Comparison of ENCODE assay signal across 16 cellular contexts in the genomic region with DNA sequence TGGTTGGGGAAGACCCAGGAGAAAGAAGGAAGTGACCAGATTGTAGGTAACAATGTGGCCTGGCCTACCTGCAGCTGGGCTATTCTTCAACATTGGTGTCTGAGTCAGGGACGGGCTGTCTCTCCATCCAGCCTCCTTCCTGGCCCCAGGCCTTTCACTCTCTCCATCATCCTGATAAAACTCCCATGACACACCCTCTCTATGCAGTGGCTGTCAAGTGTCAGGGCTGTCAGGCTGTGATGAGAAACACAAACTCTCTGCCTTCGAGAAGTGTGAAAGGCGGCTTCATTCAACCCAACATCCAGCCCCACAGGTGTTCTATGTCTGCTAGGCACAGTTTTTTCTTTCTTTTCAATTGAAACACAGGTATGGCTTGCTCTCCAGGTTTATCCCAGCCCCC.
A peak's percentile ranks its signal among the peaks of the same experiment; 100 is the strongest.
DNase-seq lines count a peak whose midpoint lies in the region; ATAC-seq and TF ChIP-seq lines count a peak whose summit lies in the region.
"Had no signal": no experiment of that assay in that cellular context is flagged by ENCODE, and none has a peak within 500 bp of the region (broad histone marks: within the 10 kb centered on the region; RNA-seq: fewer than 3 reads in every experiment).

No MANE protein-coding gene starts in this region.

- no peak overlapping the region for H3K14ac ChIP-seq in H9 (ENCODE audit: insufficient read depth, low read length)

- no peak overlapping the region for H3K4ac ChIP-seq in H9 (ENCODE audit: low read depth, low read length)

- intact Hi-C loops in psoas muscle (cut with DNase I): no loop called here

- no peaks in the 10 kb centered on the region for H3K27me3 ChIP-seq in H9 (ENCODE audit: insufficient read depth, low read length)
- no peaks in the 10 kb centered on the region for H3K27me3 ChIP-seq in lung (ENCODE audit: control insufficient read depth, insufficient read depth)
- peaks cover 0 to 16% (median 0%) of the 10 kb centered on the region in 3 donors for H3K27me3 ChIP-seq in psoas muscle (ENCODE audit: insufficient read depth in 3 of 3, low read length in 2 of 3)
- H3K27me3 ChIP-seq in WERI-Rb-1 (ENCODE audit: insufficient read depth, low read depth, severe bottlenecking): peaks cover 95% of the 10 kb centered on the region
- H3K27me3 ChIP-seq: Peyer's patch had no signal

- no peak overlapping the region; a peak in 1 of 7 replicates for H3K27ac Mint-ChIP-seq in H9

- TF ChIP-seq CTCF in GM10248 (IDR thresholded peaks at IDR 0.05; ENCODE audit: control extremely low read depth, extremely low read depth, low read depth, missing control alignments): no peak
- TF ChIP-seq CTCF in H9 (conservative IDR thresholded peaks at IDR 0.05): no peak
- TF ChIP-seq CTCF in lung (IDR thresholded peaks at IDR 0.05; ENCODE audit: control extremely low read depth, extremely low read depth): no peak
- no peak for TF ChIP-seq CTCF in psoas muscle (IDR thresholded peaks at IDR 0.05)
- no peak for TF ChIP-seq CTCF in WERI-Rb-1 (IDR thresholded peaks at IDR 0.05; ENCODE audit: low read depth, low read length)

- no peak overlapping the region for H3K4me2 ChIP-seq in H9 (ENCODE audit: insufficient read depth, insufficient read length, low read length)

- H3K18ac ChIP-seq in H9 (ENCODE audit: insufficient read length, low read depth, low read length): no peak overlapping the region

- H3K4me1 ChIP-seq in H9 (ENCODE audit: insufficient read depth, low read length): peaks cover 4% of the 10 kb centered on the region; the same call in 1 of the 2 replicates
- no peaks in the 10 kb centered on the region for H3K4me1 ChIP-seq in lung (ENCODE audit: control insufficient read depth in 2 of 2, insufficient read depth in 2 of 2, low read length in 2 of 2)
- no peaks in the 10 kb centered on the region for H3K4me1 ChIP-seq in psoas muscle
- H3K4me1 ChIP-seq: Peyer's patch had no signal

- no peak overlapping the region for H3K23ac ChIP-seq in H9 (ENCODE audit: insufficient read length, low read depth, low read length)

- H2BK5ac ChIP-seq in H9 (ENCODE audit: insufficient read length, low read length): no peak overlapping the region

- H3K27ac ChIP-seq in H9 (ENCODE audit: insufficient read length, low read depth, low read length) (no peak overlapping the region), lung (ENCODE audit: low read depth in 1 of 2, low read length in 1 of 2) (no peak overlapping the region), psoas muscle (no peak overlapping the region), WERI-Rb-1 (no peak overlapping the region)
- H3K27ac ChIP-seq: C4-2B, Peyer's patch had no signal

- no peak overlapping the region for H3K9ac ChIP-seq in H9 (ENCODE audit: extremely low read depth, insufficient read length, low read length)

- peaks cover 5% of the 10 kb centered on the region for H3K27me3 Mint-ChIP-seq in H9 (ENCODE audit: low read depth)

- no peak overlapping the region for H3K56ac ChIP-seq in H9 (ENCODE audit: insufficient read length, low read depth, low read length)

- H3K36me3 ChIP-seq in lung (ENCODE audit: control insufficient read depth in 2 of 2, insufficient read depth in 2 of 2, low read length in 2 of 2) (no peaks in the 10 kb centered on the region), psoas muscle (ENCODE audit: insufficient read depth in 1 of 2, low read depth in 1 of 2) (no peaks in the 10 kb centered on the region), WERI-Rb-1 (no peaks in the 10 kb centered on the region)
- H3K36me3 ChIP-seq: Peyer's patch had no signal

- H2BK15ac ChIP-seq in H9 (ENCODE audit: low read depth, low read length): no peak overlapping the region

- no peak overlapping the region for H2AFZ ChIP-seq in H9 (ENCODE audit: low read length)

- no peak overlapping the region for H2BK120ac ChIP-seq in H9 (ENCODE audit: low read depth, low read length, poor library complexity, severe bottlenecking)

- H4K8ac ChIP-seq in H9 (replicated peaks; ENCODE audit: insufficient read length, low read depth, low read length): no peak overlapping the region

- no peak overlapping the region for H2BK12ac ChIP-seq in H9 (ENCODE audit: insufficient read length, low read depth, low read length)

- no peak overlapping the region for H3T11ph ChIP-seq in H9 (ENCODE audit: low read length)

- H3K4me3 ChIP-seq in lung (no peak overlapping the region), psoas muscle (no peak overlapping the region), WERI-Rb-1 (ENCODE audit: low read depth, low read length) (no peak overlapping the region)
- H3K4me3 ChIP-seq: Peyer's patch had no signal

- no CpG with 5 or more reads among the region's 3 CpGs for WGBS in H9 (ENCODE audit: extremely low coverage, insufficient read length, low lambda C conversion rate)
- 53 to 78% methylated on average over 3 of the region's 3 CpGs for WGBS in lung, 2 donors
- WGBS in psoas muscle, 3 donors: 80 to 88% (median 85%) methylated on average over 3 of the region's 3 CpGs

- ATAC-seq in lung (ENCODE audit: insufficient read depth, low FRiP score): no peak
- ATAC-seq in psoas muscle: no peak

- H4K20me1 ChIP-seq in H9 (ENCODE audit: control insufficient read depth, insufficient read depth, insufficient read length): no peaks in the 10 kb centered on the region

- peak; percentile 3 for DNase-seq in GM10248 (ENCODE audit: extremely low spot score)
- peak; percentile 12 for DNase-seq in H9
- DNase-seq in lung (ENCODE audit: low spot score): peak; percentile 21
- peak; percentile 3 for DNase-seq in retina
- DNase-seq in psoas muscle: no peak
- no peak for DNase-seq in glomerular visceral epithelial cell (ENCODE audit: extremely low spot score)
- no peak for DNase-seq in WERI-Rb-1
- DNase-seq: ACHN; AML-193; IMR-90; NCI-H2081; NCI-H2171 treated with DMSO at 0.1 percent for 48 hours; NCI-H748 treated with DMSO at 0.1 percent for 48 hours; NK-92 treated with Interleukin-12 subunit alpha and Interleukin-12 subunit beta, amount 100 ng/mL, for 24 hours had no signal

- POLR2A ChIA-PET in GM10248 (lab: Yijun Ruan, JAX): no interaction called here

- no peak overlapping the region for H2AK5ac ChIP-seq in H9 (ENCODE audit: insufficient read length, low read length)

- no peak overlapping the region for H2BK20ac ChIP-seq in H9 (ENCODE audit: low read depth, low read length, poor library complexity, severe bottlenecking)

- no peak overlapping the region for H4K5ac ChIP-seq in H9 (ENCODE audit: insufficient read length, low read depth, low read length)

- no peaks in the 10 kb centered on the region for H3K79me2 ChIP-seq in H9 (ENCODE audit: insufficient read depth, low read length)

- no peaks in the 10 kb centered on the region for H3K9me3 Mint-ChIP-seq in H9

- H4K91ac ChIP-seq in H9 (ENCODE audit: insufficient read length, low read depth, low read length): no peak overlapping the region

- H3K79me1 ChIP-seq in H9 (ENCODE audit: insufficient read depth, low read depth, low read length, poor library complexity, severe bottlenecking): no peaks in the 10 kb centered on the region

- no peak overlapping the region for H3K4me3 Mint-ChIP-seq in H9

- CTCF ChIA-PET in GM10248 (lab: Yijun Ruan, JAX): no interaction called here

- no peaks in the 10 kb centered on the region for H3K36me3 Mint-ChIP-seq in H9 (ENCODE audit: insufficient read depth in 1 of 3, low read depth in 3 of 3)

- no peaks in the 10 kb centered on the region for H3K9me3 ChIP-seq in H9 (ENCODE audit: control insufficient read depth, low read depth, low read length)
- H3K9me3 ChIP-seq in lung (ENCODE audit: control insufficient read depth in 2 of 2, insufficient read depth in 1 of 2, low read length in 1 of 2): peaks cover 0 to 2% of the 10 kb centered on the region in 2 donors
- H3K9me3 ChIP-seq in psoas muscle: no peaks in the 10 kb centered on the region
- H3K9me3 ChIP-seq in WERI-Rb-1 (ENCODE audit: severe bottlenecking): no peaks in the 10 kb centered on the region
- H3K9me3 ChIP-seq: Peyer's patch had no signal

- peaks cover 16 to 23% of the 10 kb centered on the region in 2 experiments for H3K4me1 Mint-ChIP-seq in H9

- no peaks in the 10 kb centered on the region for H3K23me2 ChIP-seq in H9 (ENCODE audit: insufficient read length, low read depth, low read length, poor library complexity, severe bottlenecking)

Comparison
In these comparisons a context has a peak if more than half of its experiments do, and no peak if none do; other contexts are left out.
1. DNase-seq: peak in GM10248 (single experiment), H9 (single experiment), lung (single experiment) and retina (single experiment); none in psoas muscle (0 of 2), glomerular visceral epithelial cell (single experiment) and WERI-Rb-1 (single experiment).